In genomic region chr2:8096484-8096883, GRCh38 we compare ENCODE assay signal across 17 cellular contexts.
A peak's percentile ranks its signal among the peaks of the same experiment; 100 is the strongest.
DNase-seq lines count a peak whose midpoint lies in the region; ATAC-seq and TF ChIP-seq lines count a peak whose summit lies in the region.
"Had no signal": no experiment of that assay in that cellular context is flagged by ENCODE, and none has a peak within 500 bp of the region (broad histone marks: within the 10 kb centered on the region; RNA-seq: fewer than 3 reads in every experiment).

No MANE protein-coding gene starts in this region.

- H3K9me3 Mint-ChIP-seq in activated CD4-positive, alpha-beta T cell treated with anti-CD3 and anti-CD28 coated beads, Interleukin-2, amount 10 ng/mL, durations not matched to agents 24 days and 14 days: peaks cover 16% of the 10 kb centered on the region
- H3K9me3 Mint-ChIP-seq in activated T-cell treated with anti-CD3 and anti-CD28 coated beads, Interleukin-2, amount 50 U/mL, for 4 hours: peaks cover 4% of the 10 kb centered on the region
- H3K9me3 Mint-ChIP-seq: CD8-positive, alpha-beta memory T cell had no signal

- no peak overlapping the region for H3K27ac ChIP-seq in foreskin keratinocyte
- H3K27ac ChIP-seq: BLaER1, HL-60 had no signal

- TF ChIP-seq CTCF in foreskin keratinocyte (conservative IDR thresholded peaks at IDR 0.05): no peak

- ATAC-seq in foreskin keratinocyte (peak; percentile 24), HG03097 (IDR thresholded peaks at IDR 0.05; ENCODE audit: low FRiP score, unreplicated experiment) (no peak)
- ATAC-seq in activated T-cell treated with anti-CD3 and anti-CD28 coated beads, Interleukin-2, amount 50 U/mL, for 4 hours: no peak
- ATAC-seq: GM12878 had no signal

- H3K27me3 ChIP-seq in foreskin keratinocyte: no peaks in the 10 kb centered on the region
- H3K27me3 ChIP-seq: BLaER1 had no signal

- DNase-seq in activated CD4-positive, alpha-beta T cell treated with anti-CD3 and anti-CD28 coated beads, Interleukin-2, amount 10 ng/mL, durations not matched to agents 24 days and 14 days: no peak
- DNase-seq in activated CD4-positive, alpha-beta T cell treated with anti-CD3 and anti-CD28 coated beads for 1 hour: no peak
- peak; percentile 26 for DNase-seq in M059J (ENCODE audit: low read depth)
- DNase-seq in foreskin keratinocyte: peak in 1 of 2 donors; percentile 23
- DNase-seq in NCI-H1436 (lab: John Stamatoyannopoulos, UW): no peak
- DNase-seq in activated T-cell treated with anti-CD3 and anti-CD28 coated beads, Interleukin-2, amount 50 U/mL, for 4 hours: no peak
- DNase-seq: 8988T; AML-193; Caco-2; CD8-positive, alpha-beta memory T cell; DMS53; GOT3; H9 had no signal

- no peaks in the 10 kb centered on the region for H3K4me1 Mint-ChIP-seq in activated CD4-positive, alpha-beta T cell treated with anti-CD3 and anti-CD28 coated beads, Interleukin-2, amount 10 ng/mL, durations not matched to agents 24 days and 14 days
- no peaks in the 10 kb centered on the region for H3K4me1 Mint-ChIP-seq in activated T-cell treated with anti-CD3 and anti-CD28 coated beads, Interleukin-2, amount 50 U/mL, for 4 hours (ENCODE audit: low read depth)
- H3K4me1 Mint-ChIP-seq: CD8-positive, alpha-beta memory T cell had no signal

- peak overlapping the region; percentile 17 for H3K27ac Mint-ChIP-seq in activated CD4-positive, alpha-beta T cell treated with anti-CD3 and anti-CD28 coated beads, Interleukin-2, amount 10 ng/mL, durations not matched to agents 24 days and 14 days
- H3K27ac Mint-ChIP-seq: CD8-positive, alpha-beta memory T cell; H9 had no signal

- no peaks in the 10 kb centered on the region for H3K36me3 Mint-ChIP-seq in activated CD4-positive, alpha-beta T cell treated with anti-CD3 and anti-CD28 coated beads, Interleukin-2, amount 10 ng/mL, durations not matched to agents 24 days and 14 days (ENCODE audit: low read depth)
- H3K36me3 Mint-ChIP-seq in activated T-cell treated with anti-CD3 and anti-CD28 coated beads, Interleukin-2, amount 50 U/mL, for 4 hours (ENCODE audit: insufficient read depth): peaks cover 2% of the 10 kb centered on the region

- intact Hi-C loops in activated CD4-positive, alpha-beta T cell treated with anti-CD3 and anti-CD28 coated beads, Interleukin-2, amount 10 ng/mL, durations not matched to agents 24 days and 14 days (cut with micrococcal nuclease): no loop called here

- H3K4me3 Mint-ChIP-seq in activated CD4-positive, alpha-beta T cell treated with anti-CD3 and anti-CD28 coated beads, Interleukin-2, amount 10 ng/mL, durations not matched to agents 24 days and 14 days: no peak overlapping the region
- H3K4me3 Mint-ChIP-seq in activated T-cell treated with anti-CD3 and anti-CD28 coated beads, Interleukin-2, amount 50 U/mL, for 4 hours: no peak overlapping the region
- H3K4me3 Mint-ChIP-seq: CD8-positive, alpha-beta memory T cell; H9 had no signal

- no peaks in the 10 kb centered on the region for H3K4me1 ChIP-seq in foreskin keratinocyte
- H3K4me1 ChIP-seq: BLaER1 had no signal

- no peaks in the 10 kb centered on the region for H3K27me3 Mint-ChIP-seq in activated CD4-positive, alpha-beta T cell treated with anti-CD3 and anti-CD28 coated beads, Interleukin-2, amount 10 ng/mL, durations not matched to agents 24 days and 14 days
- no peaks in the 10 kb centered on the region for H3K27me3 Mint-ChIP-seq in activated T-cell treated with anti-CD3 and anti-CD28 coated beads, Interleukin-2, amount 50 U/mL, for 4 hours (ENCODE audit: low read depth)
